Comparison of ENCODE assay signal across 18 cellular contexts in genomic region chr17:69485126-69485724, GRCh38.
A peak's percentile ranks its signal among the peaks of the same experiment; 100 is the strongest.
DNase-seq lines count a peak whose midpoint lies in the region; ATAC-seq and TF ChIP-seq lines count a peak whose summit lies in the region.
"Had no signal": no experiment of that assay in that cellular context is flagged by ENCODE, and none has a peak within 500 bp of the region (broad histone marks: within the 10 kb centered on the region; RNA-seq: fewer than 3 reads in every experiment).

No MANE protein-coding gene starts in this region.

- H3K9me3 ChIP-seq in adipocyte (ENCODE audit: control insufficient read depth, low read length), result no peaks in the 10 kb centered on the region
- no peaks in the 10 kb centered on the region for H3K9me3 ChIP-seq in mesenchymal stem cell (ENCODE audit: control insufficient read depth, low read length)
- no peaks in the 10 kb centered on the region for H3K9me3 ChIP-seq in testis
- H3K9me3 ChIP-seq in CD8-positive, alpha-beta T cell (ENCODE audit: low read length), result no peaks in the 10 kb centered on the region

- H3K4me1 ChIP-seq in adipocyte (ENCODE audit: control insufficient read depth, insufficient read depth, low read length) (peaks cover 43% of the 10 kb centered on the region), mesenchymal stem cell (ENCODE audit: control insufficient read depth, insufficient read depth, low read depth, low read length) (no peaks in the 10 kb centered on the region), testis (peaks cover 11% of the 10 kb centered on the region)
- H3K4me1 ChIP-seq in CD8-positive, alpha-beta T cell (ENCODE audit: insufficient read depth, low read length), result no peaks in the 10 kb centered on the region

- H2BK120ac ChIP-seq in mesenchymal stem cell (ENCODE audit: low read depth, low read length), result no peak overlapping the region

- H3K9ac ChIP-seq in adipocyte (ENCODE audit: low read length), result peak overlapping the region; percentile 87
- peak overlapping the region; percentile 17 for H3K9ac ChIP-seq in mesenchymal stem cell (ENCODE audit: low read length)

- H3K27ac ChIP-seq in mesenchymal stem cell (ENCODE audit: low read length, poor library complexity, severe bottlenecking) (no peak overlapping the region), testis (peak overlapping the region; percentile 48 to 73)
- H3K27ac ChIP-seq in CD8-positive, alpha-beta T cell (ENCODE audit: low read depth, low read length), result no peak overlapping the region

- H3K9me3 Mint-ChIP-seq in CD8-positive, alpha-beta T cell, result no peaks in the 10 kb centered on the region
- H3K9me3 Mint-ChIP-seq: activated naive CD4-positive, alpha-beta T cell treated with anti-CD3 and anti-CD28 coated beads, Interleukin-2, amount 50 U/mL, for 72 hours had no signal

- H3K4ac ChIP-seq in mesenchymal stem cell (ENCODE audit: low read depth in 1 of 2, low read length in 2 of 2), result no peak overlapping the region

- H4K8ac ChIP-seq in mesenchymal stem cell (ENCODE audit: low read length), result no peak overlapping the region

- H3K4me2 ChIP-seq in mesenchymal stem cell (ENCODE audit: low read length, poor library complexity, severe bottlenecking), result no peak overlapping the region

- H2AFZ ChIP-seq in mesenchymal stem cell (ENCODE audit: low read depth, low read length), result no peak overlapping the region

- 72% methylated on average over 4 of the region's 4 CpGs for WGBS in mesenchymal stem cell
- 44 to 51% methylated on average over 4 of the region's 4 CpGs for WGBS in testis, 2 donors

- peaks cover 2% of the 10 kb centered on the region for H3K79me1 ChIP-seq in mesenchymal stem cell (replicated peaks; ENCODE audit: low read length, poor library complexity, severe bottlenecking)

- no peak overlapping the region for H4K91ac ChIP-seq in mesenchymal stem cell (ENCODE audit: low read length)

- H3K27me3 ChIP-seq in adipocyte (replicated peaks; ENCODE audit: control insufficient read depth, insufficient read depth, low read length) (no peaks in the 10 kb centered on the region), mesenchymal stem cell (ENCODE audit: control insufficient read depth in 1 of 2, insufficient read depth in 1 of 2, low read length in 2 of 2) (no peaks in the 10 kb centered on the region), testis (no peaks in the 10 kb centered on the region)
- H3K27me3 ChIP-seq in CD8-positive, alpha-beta T cell (ENCODE audit: insufficient read depth, low read length), result no peaks in the 10 kb centered on the region

- CTCF ChIA-PET in CD8-positive, alpha-beta T cell (lab: Charles Lee), result no interaction called here

- no peak overlapping the region for H2BK15ac ChIP-seq in mesenchymal stem cell (ENCODE audit: low read depth, poor library complexity, severe bottlenecking)

- no peak overlapping the region for H3K27ac Mint-ChIP-seq in CD8-positive, alpha-beta T cell
- H3K27ac Mint-ChIP-seq: activated naive CD4-positive, alpha-beta T cell treated with anti-CD3 and anti-CD28 coated beads, Interleukin-2, amount 50 U/mL, for 72 hours had no signal

- H2BK12ac ChIP-seq in mesenchymal stem cell (ENCODE audit: low read length in 2 of 2), result peak overlapping the region in 1 of 2 experiments; percentile 34

- no peak for TF ChIP-seq POLR2A in testis (IDR thresholded peaks at IDR 0.05)

- no peak overlapping the region for H2BK5ac ChIP-seq in mesenchymal stem cell (ENCODE audit: low read depth, low read length, poor library complexity, severe bottlenecking)

- H3K4me3 ChIP-seq in adipocyte (ENCODE audit: low read length) (peak overlapping the region; percentile 84), fibroblast of mammary gland (ENCODE audit: control insufficient read depth, low read depth, low read length) (no peak overlapping the region), mesenchymal stem cell (ENCODE audit: insufficient read depth in 1 of 2, low read depth in 1 of 2, low read length in 2 of 2) (no peak overlapping the region), testis (no peak overlapping the region)
- H3K4me3 ChIP-seq in CD8-positive, alpha-beta T cell (ENCODE audit: low read depth, low read length), result no peak overlapping the region

- no peak overlapping the region for H3K4me3 Mint-ChIP-seq in CD8-positive, alpha-beta T cell
- H3K4me3 Mint-ChIP-seq: brain, neural crest cell had no signal

- H3K23ac ChIP-seq in mesenchymal stem cell (ENCODE audit: low read length in 2 of 2), result no peak overlapping the region

- no peak overlapping the region for H3K18ac ChIP-seq in mesenchymal stem cell (ENCODE audit: low read depth in 1 of 2, low read length in 2 of 2)

- ATAC-seq in GM21381 (IDR thresholded peaks at IDR 0.05; ENCODE audit: unreplicated experiment), result no peak
- no peak for ATAC-seq in CD8-positive, alpha-beta T cell

- H2AK5ac ChIP-seq in mesenchymal stem cell (ENCODE audit: low read length, severe bottlenecking), result no peak overlapping the region

- TF ChIP-seq CTCF in fibroblast of mammary gland (conservative IDR thresholded peaks at IDR 0.05; ENCODE audit: control insufficient read depth, insufficient read depth, low read depth, low read length) (no peak), testis (IDR thresholded peaks at IDR 0.05) (no peak)
- TF ChIP-seq CTCF in CD8-positive, alpha-beta T cell (IDR thresholded peaks at IDR 0.05), result no peak

- peaks cover 17% of the 10 kb centered on the region for H3K4me1 Mint-ChIP-seq in CD8-positive, alpha-beta T cell (ENCODE audit: low read depth)
- H3K4me1 Mint-ChIP-seq: neural crest cell had no signal

- H3K27me3 Mint-ChIP-seq in CD8-positive, alpha-beta T cell (ENCODE audit: low read depth), result no peaks in the 10 kb centered on the region
- H3K27me3 Mint-ChIP-seq: brain had no signal

- H3K14ac ChIP-seq in mesenchymal stem cell (ENCODE audit: low read length in 2 of 2), result no peak overlapping the region

- H3K36me3 ChIP-seq in adipocyte (ENCODE audit: control insufficient read depth, insufficient read depth, low read length, severe bottlenecking), result no peaks in the 10 kb centered on the region
- H3K36me3 ChIP-seq in mesenchymal stem cell (ENCODE audit: control insufficient read depth in 1 of 2, insufficient read depth in 2 of 2, low read depth in 1 of 2, low read length in 2 of 2), result no peaks in the 10 kb centered on the region
- no peaks in the 10 kb centered on the region for H3K36me3 ChIP-seq in testis (ENCODE audit: low read depth, missing control alignments)
- H3K36me3 ChIP-seq in CD8-positive, alpha-beta T cell (ENCODE audit: insufficient read depth, low read length), result no peaks in the 10 kb centered on the region

- intact Hi-C loops in testis (cut with DNase I; ENCODE audit: low total_unique reads), result no loop called here
- intact Hi-C loops in CD8-positive, alpha-beta T cell (cut with DNase I, micrococcal nuclease), result no loop called here

- DNase-seq in adipocyte (ENCODE audit: low read depth) (no peak), fibroblast of mammary gland (ENCODE audit: low read depth) (peak; percentile 30), mesenchymal stem cell (no peak), testis (peak; percentile 70), H4 (ENCODE audit: low spot score) (no peak)
- no peak for DNase-seq in activated CD4-positive, alpha-beta T cell treated with anti-CD3 and anti-CD28 coated beads, Interleukin-2, amount 50 U/mL, for 48 hours
- no peak for DNase-seq in CD8-positive, alpha-beta T cell
- DNase-seq: C1 segment of cervical spinal cord, foreskin fibroblast, IMR-90, kidney, NCI-H1417, NCI-H510A treated with DMSO at 0.1 percent for 48 hours, RPMI8226 had no signal

- POLR2A ChIA-PET in CD8-positive, alpha-beta T cell (lab: Charles Lee), result no interaction called here

- peaks cover 18% of the 10 kb centered on the region for H3K36me3 Mint-ChIP-seq in CD8-positive, alpha-beta T cell
- H3K36me3 Mint-ChIP-seq: activated naive CD4-positive, alpha-beta T cell treated with anti-CD3 and anti-CD28 coated beads, Interleukin-2, amount 50 U/mL, for 72 hours had no signal

Comparison
In these comparisons a context has a peak if more than half of its experiments do, and no peak if none do; other contexts are left out.
1. DNase-seq: peak in fibroblast of mammary gland (single experiment) and testis (single experiment); none in adipocyte (single experiment), mesenchymal stem cell (single experiment), activated CD4-positive, alpha-beta T cell treated with anti-CD3 and anti-CD28 coated beads, Interleukin-2, amount 50 U/mL, for 48 hours (0 of 2), CD8-positive, alpha-beta T cell (0 of 7) and H4 (single experiment).
2. H3K27ac ChIP-seq: peak in testis (2 of 2); none in mesenchymal stem cell (single experiment) and CD8-positive, alpha-beta T cell (single experiment).